ENCODE assay signal across 10 cellular contexts in genomic region chr11:65434667-65435179, GRCh38. TPM values are rescaled to one million over a fixed set of nuclear protein-coding genes. Genes with fewer than 3 reads are reported as not detected.
A peak's percentile ranks its signal among the peaks of the same experiment; 100 is the strongest.
DNase-seq lines count a peak whose midpoint lies in the region; ATAC-seq and TF ChIP-seq lines count a peak whose summit lies in the region.
"Had no signal": no experiment of that assay in that cellular context is flagged by ENCODE, and none has a peak within 500 bp of the region (broad histone marks: within the 10 kb centered on the region; RNA-seq: fewer than 3 reads in every experiment).

No MANE protein-coding gene starts in this region.

- H3K4me3 ChIP-seq in HEK293 (ENCODE audit: low read depth, low read length) (peak overlapping the region; percentile 3; the same call in 1 of the 2 replicates), esophagus squamous epithelium (peak overlapping the region in 1 of 4 donors; percentile 36), gastrocnemius medialis (peak overlapping the region in 3 of 4 donors; percentile 3 to 21 (median 12)), aorta (ENCODE audit: low read length in 2 of 2) (no peak overlapping the region), SJCRH30 (no peak overlapping the region)
- H3K4me3 ChIP-seq: cardiac muscle cell had no signal

- POLR2A ChIA-PET in HEK293 (lab: Yijun Ruan, JAX) = interaction anchor here (5.0 kb wide), 1 partner anchor 12 kb away, joined by 39 read pairs; the partner anchor contains the start of gene NEAT1

- TF ChIP-seq CTCF in HEK293 (tag by site-specific recombination; IDR thresholded peaks at IDR 0.05) (no peak), esophagus squamous epithelium (IDR thresholded peaks at IDR 0.05) (peak in 1 of 6 experiments; percentile 3), gastrocnemius medialis (IDR thresholded peaks at IDR 0.05 in 4 of 5, conservative IDR thresholded peaks at IDR 0.05 in 1 of 5) (no peak)

- TF ChIP-seq POLR2A in esophagus squamous epithelium (IDR thresholded peaks at IDR 0.05) (peak in 1 of 4 donors; percentile 3), gastrocnemius medialis (IDR thresholded peaks at IDR 0.05) (no peak)

- H3K27me3 ChIP-seq in esophagus squamous epithelium (no peaks in the 10 kb centered on the region), gastrocnemius medialis (no peaks in the 10 kb centered on the region), aorta (ENCODE audit: control insufficient read depth in 1 of 2, insufficient read depth in 2 of 2, low read length in 1 of 2) (no peaks in the 10 kb centered on the region), SJCRH30 (no peaks in the 10 kb centered on the region)
- H3K27me3 ChIP-seq: cardiac muscle cell had no signal

- H3K36me3 ChIP-seq in HEK293 (ENCODE audit: control insufficient read depth in 2 of 2, insufficient read depth in 1 of 2, low read length in 2 of 2) (peaks cover 0 to 50% of the 10 kb centered on the region in 2 experiments; a peak in 1 of 3 replicates), esophagus squamous epithelium (peaks cover 12 to 79% (median 26%) of the 10 kb centered on the region in 3 donors), gastrocnemius medialis (peaks cover 0 to 73% of the 10 kb centered on the region in 2 donors), aorta (ENCODE audit: control insufficient read depth in 1 of 2, insufficient read depth in 2 of 2, low read length in 1 of 2) (peaks cover 4 to 11% of the 10 kb centered on the region in 2 donors), SJCRH30 (peaks cover 49% of the 10 kb centered on the region)

- H3K4me1 ChIP-seq in HEK293 (ENCODE audit: control insufficient read depth, insufficient read depth, low read length) (no peaks in the 10 kb centered on the region), esophagus squamous epithelium (peaks cover 17 to 99% (median 78%) of the 10 kb centered on the region in 3 donors), gastrocnemius medialis (peaks cover 42 to 72% of the 10 kb centered on the region in 2 donors), aorta (ENCODE audit: control insufficient read depth in 1 of 2, insufficient read depth in 2 of 2, low read length in 2 of 2) (no peaks in the 10 kb centered on the region), SJCRH30 (peaks cover 2% of the 10 kb centered on the region; the same call in 1 of the 2 replicates)

- CTCF ChIA-PET in HEK293 (lab: Yijun Ruan, JAX) = interaction anchor here (1.0 kb wide), 1 partner anchor 48 kb away, joined by 3 read pairs; no protein-coding TSS in a partner anchor

- DNase-seq in esophagus squamous epithelium (lab: John Stamatoyannopoulos, UW) (no peak), gastrocnemius medialis (no peak), aorta (no peak), NCI-H1092 treated with DMSO at 0.1 percent for 48 hours (lab: John Stamatoyannopoulos, UW) (no peak), SJCRH30 (no peak)
- DNase-seq: mesendoderm, T-helper 2 cell had no signal

- ATAC-seq in SK-N-SH treated with all-trans-retinoic acid at 6 μM for 48 hours (no peak), gastrocnemius medialis (no peak), aorta (ENCODE audit: low FRiP score) (no peak)

- no peak overlapping the region for H3K27ac ChIP-seq in HEK293 (ENCODE audit: extremely low read depth, low read depth, low read length)
- peak overlapping the region; percentile 50 to 100 (median 82) for H3K27ac ChIP-seq in esophagus squamous epithelium
- H3K27ac ChIP-seq in gastrocnemius medialis = peak overlapping the region; percentile 98 to 100 (median 100)
- H3K27ac ChIP-seq in aorta (ENCODE audit: low read depth in 1 of 2, low read length in 2 of 2) = peak overlapping the region in 1 of 2 donors; percentile 56
- no peak overlapping the region for H3K27ac ChIP-seq in SJCRH30
- H3K27ac ChIP-seq: cardiac muscle cell had no signal

- intact Hi-C loops in esophagus squamous epithelium (cut with DNase I) (no loop called here), gastrocnemius medialis (cut with DNase I; ENCODE audit: low total_unique reads) (no loop called here), aorta (cut with DNase I) (no loop called here)

- WGBS in esophagus squamous epithelium, 2 donors = 58 to 80% methylated on average over 4 of the region's 4 CpGs
- 79 to 85% methylated on average over 4 of the region's 4 CpGs for WGBS in aorta, 2 donors

- H3K9me3 ChIP-seq in HEK293 (ENCODE audit: control insufficient read depth, insufficient read depth, low read depth, low read length) (no peaks in the 10 kb centered on the region), esophagus squamous epithelium (no peaks in the 10 kb centered on the region), gastrocnemius medialis (no peaks in the 10 kb centered on the region), aorta (ENCODE audit: control insufficient read depth, low read length) (no peaks in the 10 kb centered on the region), SJCRH30 (replicated peaks) (no peaks in the 10 kb centered on the region)

- in situ Hi-C loops in gastrocnemius medialis (cut with MboI; ENCODE audit: low sequenced_read_pairs in 4 of 4) = no loop called here

TF ChIP-seq in HEK293, 187 proteins besides CTCF, POLR2A, EP300 and RAD21:
- TF ChIP-seq BCL11B (tag by site-specific recombination; IDR thresholded peaks at IDR 0.05; ENCODE audit: low read depth) (no peak), ZNF248 (tag by site-specific recombination; IDR thresholded peaks at IDR 0.05) (no peak), KLF10 (tag by site-specific recombination; IDR thresholded peaks at IDR 0.05) (no peak), ZNF155 (tag by site-specific recombination; IDR thresholded peaks at IDR 0.05) (no peak), ZNF223 (tag by site-specific recombination; IDR thresholded peaks at IDR 0.05) (no peak), KLF7 (tag by site-specific recombination; IDR thresholded peaks at IDR 0.05; ENCODE audit: borderline replicate concordance) (no peak), ZNF10 (tag by site-specific recombination; IDR thresholded peaks at IDR 0.05) (no peak), ZNF112 (tag by site-specific recombination; IDR thresholded peaks at IDR 0.05) (no peak), PBX3 (CRISPR knock-in tag; IDR thresholded peaks at IDR 0.05) (no peak), GLI4 (tag by site-specific recombination; IDR thresholded peaks at IDR 0.05) (no peak), ZNF239 (tag by site-specific recombination; IDR thresholded peaks at IDR 0.05) (no peak)

TF ChIP-seq in SK-N-SH treated with all-trans-retinoic acid at 6 μM for 48 hours, 23 proteins besides CTCF, POLR2A, EP300 and RAD21:
- peak; percentile 80; the same call in 1 of the 2 replicates for TF ChIP-seq RARB (CRISPR knock-in tag; IDR thresholded peaks at IDR 0.05)
- TF ChIP-seq ISL1 (CRISPR knock-in tag; IDR thresholded peaks at IDR 0.05) = no peak
- peak; percentile 33; the same call in 1 of the 2 replicates for TF ChIP-seq CSRNP3 (CRISPR knock-in tag; IDR thresholded peaks at IDR 0.05)
- TF ChIP-seq POU6F1 (CRISPR knock-in tag; IDR thresholded peaks at IDR 0.05; ENCODE audit: borderline replicate concordance, low read depth) = 0 out of 2 replicates have a peak, but pooled peaks have one; percentile 71
- no peak for TF ChIP-seq ZNF8 (CRISPR knock-in tag; IDR thresholded peaks at IDR 0.05)
TF ChIP-seq in SK-N-SH treated with all-trans-retinoic acid at 6 μM for 48 hours: peak in this region for 3.

RNA-seq across cellular contexts. Expression of gene NEAT1, which starts 12.1 kb away (rescaled TPM):
- total RNA-seq in esophagus squamous epithelium (100 to 1,000 TPM in 3 of 4 donors, 10 to 100 TPM in 1; 30.6 to 705 (median 357) TPM), gastrocnemius medialis (100 to 1,000 TPM in 1 of 4 donors, 10 to 100 TPM in 3; 24.1 to 472 (median 32.8) TPM), aorta (1,000 to 10,000 TPM; 1,566 to 1,734 TPM)
- polyA plus RNA-seq in aorta = 1,000 to 10,000 TPM in 1 of 2 donors, 100 to 1,000 TPM in 1; 239 to 1,307 TPM
- total RNA-seq in SJCRH30 (2014; rRNA removed; shearing (Covaris generic)) = 6.2 and 12.8 TPM in 2 replicates

RNA-seq across cellular contexts. Expression of gene FRMD8, which starts 48.3 kb away (rescaled TPM):
- total RNA-seq in esophagus squamous epithelium = 10 to 100 TPM; 44.1 to 88.7 (median 81.0) TPM
- total RNA-seq in gastrocnemius medialis = 10 to 100 TPM; 11.5 to 51.7 (median 20.1) TPM
- 10 to 100 TPM; 27.8 to 39.5 TPM for total RNA-seq in aorta
- 10 to 100 TPM; 16.8 to 19.2 TPM for polyA plus RNA-seq in aorta
- total RNA-seq in SJCRH30 (2014; rRNA removed; shearing (Covaris generic)) = 21.0 and 22.2 TPM in 2 replicates

RNA-seq across cellular contexts. Expression of gene SLC25A45, which starts 52.3 kb away (rescaled TPM):
- 1 to 10 TPM; 1.9 to 7.7 (median 4.0) TPM for total RNA-seq in esophagus squamous epithelium
- total RNA-seq in gastrocnemius medialis = 10 to 100 TPM in 1 of 4 donors, 1 to 10 TPM in 3; 2.6 to 12.4 (median 5.6) TPM
- 10 to 100 TPM in 1 of 2 donors, 1 to 10 TPM in 1; 9.1 to 16.0 TPM for total RNA-seq in aorta
- 10 to 100 TPM in 1 of 2 donors, 1 to 10 TPM in 1; 5.6 to 10.7 TPM for polyA plus RNA-seq in aorta
- 1.1 and 1.3 TPM in 2 replicates for total RNA-seq in SJCRH30 (2014; rRNA removed; shearing (Covaris generic))

Comparison
In these comparisons a context has a peak if more than half of its experiments do, and no peak if none do; other contexts are left out.
1. H3K27ac ChIP-seq: peak in esophagus squamous epithelium (4 of 4) and gastrocnemius medialis (4 of 4); none in HEK293 (single experiment) and SJCRH30 (single experiment).
2. H3K4me3 ChIP-seq: peak in HEK293 (single experiment) and gastrocnemius medialis (3 of 4); none in aorta (0 of 2) and SJCRH30 (single experiment).